1 cellular context compared by ENCODE assay signal in the genomic region with DNA sequence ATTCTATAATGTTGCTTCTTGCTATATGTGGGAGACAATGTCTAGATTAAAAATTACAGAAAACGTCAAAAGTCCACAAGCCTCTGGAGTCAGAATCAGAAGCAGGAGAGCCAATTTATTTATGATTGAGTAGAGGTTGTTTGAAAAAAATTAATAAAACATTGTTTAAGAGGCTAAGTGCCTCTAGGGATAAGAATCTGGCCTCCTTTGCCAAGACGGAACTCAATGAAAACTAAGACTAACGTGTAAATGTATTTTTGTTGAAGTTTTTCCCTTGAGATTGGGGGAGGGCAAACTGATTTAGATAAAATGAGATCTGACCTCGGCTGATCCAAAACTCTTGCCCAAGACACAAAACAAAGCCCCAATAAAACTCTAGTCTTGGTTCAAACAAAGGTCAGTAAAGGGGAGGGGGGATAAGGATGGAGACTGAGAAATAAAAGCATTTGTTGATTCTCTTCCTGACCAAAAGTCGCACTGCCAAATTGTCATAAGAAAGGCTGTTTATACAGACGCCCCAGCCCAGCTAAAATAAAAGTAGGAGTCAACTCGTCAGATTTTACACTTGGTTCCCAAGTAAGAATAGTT.
TF ChIP-seq lines count a peak whose summit lies in the region.

No MANE protein-coding gene starts in this region.

TF ChIP-seq in GM23338, 12 proteins besides CTCF, POLR2A, EP300 and RAD21 (continued from another document):
- TF ChIP-seq, protein P1, sequence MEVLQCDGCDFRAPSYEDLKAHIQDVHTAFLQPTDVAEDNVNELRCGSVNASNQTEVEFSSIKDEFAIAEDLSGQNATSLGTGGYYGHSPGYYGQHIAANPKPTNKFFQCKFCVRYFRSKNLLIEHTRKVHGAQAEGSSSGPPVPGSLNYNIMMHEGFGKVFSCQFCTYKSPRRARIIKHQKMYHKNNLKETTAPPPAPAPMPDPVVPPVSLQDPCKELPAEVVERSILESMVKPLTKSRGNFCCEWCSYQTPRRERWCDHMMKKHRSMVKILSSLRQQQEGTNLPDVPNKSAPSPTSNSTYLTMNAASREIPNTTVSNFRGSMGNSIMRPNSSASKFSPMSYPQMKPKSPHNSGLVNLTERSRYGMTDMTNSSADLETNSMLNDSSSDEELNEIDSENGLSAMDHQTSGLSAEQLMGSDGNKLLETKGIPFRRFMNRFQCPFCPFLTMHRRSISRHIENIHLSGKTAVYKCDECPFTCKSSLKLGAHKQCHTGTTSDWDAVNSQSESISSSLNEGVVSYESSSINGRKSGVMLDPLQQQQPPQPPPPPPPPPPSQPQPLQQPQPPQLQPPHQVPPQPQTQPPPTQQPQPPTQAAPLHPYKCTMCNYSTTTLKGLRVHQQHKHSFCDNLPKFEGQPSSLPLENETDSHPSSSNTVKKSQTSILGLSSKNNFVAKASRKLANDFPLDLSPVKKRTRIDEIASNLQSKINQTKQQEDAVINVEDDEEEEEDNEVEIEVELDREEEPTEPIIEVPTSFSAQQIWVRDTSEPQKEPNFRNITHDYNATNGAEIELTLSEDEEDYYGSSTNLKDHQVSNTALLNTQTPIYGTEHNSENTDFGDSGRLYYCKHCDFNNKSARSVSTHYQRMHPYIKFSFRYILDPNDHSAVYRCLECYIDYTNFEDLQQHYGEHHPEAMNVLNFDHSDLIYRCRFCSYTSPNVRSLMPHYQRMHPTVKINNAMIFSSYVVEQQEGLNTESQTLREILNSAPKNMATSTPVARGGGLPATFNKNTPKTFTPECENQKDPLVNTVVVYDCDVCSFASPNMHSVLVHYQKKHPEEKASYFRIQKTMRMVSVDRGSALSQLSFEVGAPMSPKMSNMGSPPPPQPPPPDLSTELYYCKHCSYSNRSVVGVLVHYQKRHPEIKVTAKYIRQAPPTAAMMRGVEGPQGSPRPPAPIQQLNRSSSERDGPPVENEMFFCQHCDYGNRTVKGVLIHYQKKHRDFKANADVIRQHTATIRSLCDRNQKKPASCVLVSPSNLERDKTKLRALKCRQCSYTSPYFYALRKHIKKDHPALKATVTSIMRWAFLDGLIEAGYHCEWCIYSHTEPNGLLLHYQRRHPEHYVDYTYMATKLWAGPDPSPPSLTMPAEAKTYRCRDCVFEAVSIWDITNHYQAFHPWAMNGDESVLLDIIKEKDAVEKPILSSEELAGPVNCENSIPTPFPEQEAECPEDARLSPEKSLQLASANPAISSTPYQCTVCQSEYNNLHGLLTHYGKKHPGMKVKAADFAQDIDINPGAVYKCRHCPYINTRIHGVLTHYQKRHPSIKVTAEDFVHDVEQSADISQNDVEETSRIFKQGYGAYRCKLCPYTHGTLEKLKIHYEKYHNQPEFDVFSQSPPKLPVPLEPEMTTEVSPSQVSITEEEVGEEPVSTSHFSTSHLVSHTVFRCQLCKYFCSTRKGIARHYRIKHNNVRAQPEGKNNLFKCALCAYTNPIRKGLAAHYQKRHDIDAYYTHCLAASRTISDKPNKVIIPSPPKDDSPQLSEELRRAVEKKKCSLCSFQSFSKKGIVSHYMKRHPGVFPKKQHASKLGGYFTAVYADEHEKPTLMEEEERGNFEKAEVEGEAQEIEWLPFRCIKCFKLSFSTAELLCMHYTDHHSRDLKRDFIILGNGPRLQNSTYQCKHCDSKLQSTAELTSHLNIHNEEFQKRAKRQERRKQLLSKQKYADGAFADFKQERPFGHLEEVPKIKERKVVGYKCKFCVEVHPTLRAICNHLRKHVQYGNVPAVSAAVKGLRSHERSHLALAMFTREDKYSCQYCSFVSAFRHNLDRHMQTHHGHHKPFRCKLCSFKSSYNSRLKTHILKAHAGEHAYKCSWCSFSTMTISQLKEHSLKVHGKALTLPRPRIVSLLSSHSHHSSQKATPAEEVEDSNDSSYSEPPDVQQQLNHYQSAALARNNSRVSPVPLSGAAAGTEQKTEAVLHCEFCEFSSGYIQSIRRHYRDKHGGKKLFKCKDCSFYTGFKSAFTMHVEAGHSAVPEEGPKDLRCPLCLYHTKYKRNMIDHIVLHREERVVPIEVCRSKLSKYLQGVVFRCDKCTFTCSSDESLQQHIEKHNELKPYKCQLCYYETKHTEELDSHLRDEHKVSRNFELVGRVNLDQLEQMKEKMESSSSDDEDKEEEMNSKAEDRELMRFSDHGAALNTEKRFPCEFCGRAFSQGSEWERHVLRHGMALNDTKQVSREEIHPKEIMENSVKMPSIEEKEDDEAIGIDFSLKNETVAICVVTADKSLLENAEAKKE (CRISPR knock-in tag; IDR thresholded peaks at IDR 0.05) = no peak
- TF ChIP-seq EZH2 (IDR thresholded peaks at IDR 0.05; ENCODE audit: low read depth, unreplicated experiment) = no peak
- TF ChIP-seq STAT1 (IDR thresholded peaks at IDR 0.05; ENCODE audit: unreplicated experiment) = no peak
- TF ChIP-seq JUNB (IDR thresholded peaks at IDR 0.05; ENCODE audit: unreplicated experiment) = no peak
